In the genomic region with DNA sequence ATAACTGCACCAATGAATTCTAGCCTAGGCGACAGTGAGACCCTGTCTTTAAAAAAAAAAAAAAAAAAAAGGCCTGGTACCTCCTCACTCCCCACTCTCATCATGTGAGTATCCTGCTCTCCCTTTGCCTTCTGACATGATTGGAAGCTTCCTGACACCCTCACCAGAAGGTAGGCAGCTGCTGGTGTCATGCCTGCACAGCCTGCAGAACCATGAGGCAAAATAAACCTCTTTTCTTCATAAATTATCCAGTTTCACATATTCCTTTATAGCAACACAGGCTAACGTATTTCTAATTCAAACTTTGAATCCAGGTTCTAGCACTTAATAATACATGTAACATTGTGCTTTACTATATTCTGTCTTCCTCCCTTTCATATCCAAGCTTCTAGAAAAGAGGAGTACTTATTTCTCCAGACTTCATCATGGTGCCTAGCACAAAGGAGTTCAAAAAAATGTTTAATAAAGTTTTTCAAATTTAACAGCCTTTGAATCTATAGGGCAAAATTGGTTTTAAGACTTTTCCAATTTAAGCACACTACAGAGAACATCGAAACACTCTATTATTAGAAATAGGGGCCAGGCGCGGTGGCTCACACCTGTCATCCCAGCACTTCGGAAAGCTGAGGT, we compare ENCODE assay signal across 2 cellular contexts.
TF ChIP-seq lines count a peak whose summit lies in the region.

No MANE protein-coding gene starts in this region.

TF ChIP-seq in HEK293T, 16 proteins besides CTCF, POLR2A, EP300 and RAD21:
- TF ChIP-seq FOXK2 (IDR thresholded peaks at IDR 0.05), result no peak
- TF ChIP-seq ZNF384 (IDR thresholded peaks at IDR 0.05), result peak; percentile 41; the same call in 1 of the 2 replicates

TF ChIP-seq in GM12878, 131 proteins besides CTCF, POLR2A, EP300 and RAD21:
- TF ChIP-seq POLR2AphosphoS5 (IDR thresholded peaks at IDR 0.05; ENCODE audit: low read length), result 0 out of 2 replicates have a peak, but pooled peaks have one; percentile 1
- TF ChIP-seq, protein P1, sequence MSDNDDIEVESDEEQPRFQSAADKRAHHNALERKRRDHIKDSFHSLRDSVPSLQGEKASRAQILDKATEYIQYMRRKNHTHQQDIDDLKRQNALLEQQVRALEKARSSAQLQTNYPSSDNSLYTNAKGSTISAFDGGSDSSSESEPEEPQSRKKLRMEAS (IDR thresholded peaks at IDR 0.05; ENCODE audit: low read depth, low read length), result no peak
- TF ChIP-seq CBX5 (IDR thresholded peaks at IDR 0.05; ENCODE audit: low read depth), result 0 out of 2 replicates have a peak, but pooled peaks have one; percentile 24
- TF ChIP-seq, protein P2, sequence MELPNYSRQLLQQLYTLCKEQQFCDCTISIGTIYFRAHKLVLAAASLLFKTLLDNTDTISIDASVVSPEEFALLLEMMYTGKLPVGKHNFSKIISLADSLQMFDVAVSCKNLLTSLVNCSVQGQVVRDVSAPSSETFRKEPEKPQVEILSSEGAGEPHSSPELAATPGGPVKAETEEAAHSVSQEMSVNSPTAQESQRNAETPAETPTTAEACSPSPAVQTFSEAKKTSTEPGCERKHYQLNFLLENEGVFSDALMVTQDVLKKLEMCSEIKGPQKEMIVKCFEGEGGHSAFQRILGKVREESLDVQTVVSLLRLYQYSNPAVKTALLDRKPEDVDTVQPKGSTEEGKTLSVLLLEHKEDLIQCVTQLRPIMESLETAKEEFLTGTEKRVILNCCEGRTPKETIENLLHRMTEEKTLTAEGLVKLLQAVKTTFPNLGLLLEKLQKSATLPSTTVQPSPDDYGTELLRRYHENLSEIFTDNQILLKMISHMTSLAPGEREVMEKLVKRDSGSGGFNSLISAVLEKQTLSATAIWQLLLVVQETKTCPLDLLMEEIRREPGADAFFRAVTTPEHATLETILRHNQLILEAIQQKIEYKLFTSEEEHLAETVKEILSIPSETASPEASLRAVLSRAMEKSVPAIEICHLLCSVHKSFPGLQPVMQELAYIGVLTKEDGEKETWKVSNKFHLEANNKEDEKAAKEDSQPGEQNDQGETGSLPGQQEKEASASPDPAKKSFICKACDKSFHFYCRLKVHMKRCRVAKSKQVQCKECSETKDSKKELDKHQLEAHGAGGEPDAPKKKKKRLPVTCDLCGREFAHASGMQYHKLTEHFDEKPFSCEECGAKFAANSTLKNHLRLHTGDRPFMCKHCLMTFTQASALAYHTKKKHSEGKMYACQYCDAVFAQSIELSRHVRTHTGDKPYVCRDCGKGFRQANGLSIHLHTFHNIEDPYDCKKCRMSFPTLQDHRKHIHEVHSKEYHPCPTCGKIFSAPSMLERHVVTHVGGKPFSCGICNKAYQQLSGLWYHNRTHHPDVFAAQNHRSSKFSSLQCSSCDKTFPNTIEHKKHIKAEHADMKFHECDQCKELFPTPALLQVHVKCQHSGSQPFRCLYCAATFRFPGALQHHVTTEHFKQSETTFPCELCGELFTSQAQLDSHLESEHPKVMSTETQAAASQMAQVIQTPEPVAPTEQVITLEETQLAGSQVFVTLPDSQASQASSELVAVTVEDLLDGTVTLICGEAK (IDR thresholded peaks at IDR 0.05; ENCODE audit: borderline replicate concordance), result peak; percentile 61
